ENCODE assay signal across 17 cellular contexts in genomic region chr12:46526231-46526630, GRCh38.
A peak's percentile ranks its signal among the peaks of the same experiment; 100 is the strongest.
DNase-seq lines count a peak whose midpoint lies in the region; ATAC-seq and TF ChIP-seq lines count a peak whose summit lies in the region.
"Had no signal": no experiment of that assay in that cellular context is flagged by ENCODE, and none has a peak within 500 bp of the region (broad histone marks: within the 10 kb centered on the region; RNA-seq: fewer than 3 reads in every experiment).

No MANE protein-coding gene starts in this region.

- H3K27ac Mint-ChIP-seq in HFFc6 (peak overlapping the region; percentile 96), nephron (peak overlapping the region; percentile 42 to 94 (median 85))
- H3K27ac Mint-ChIP-seq: CD4-positive, CD25-positive, alpha-beta regulatory T cell had no signal

- DNase-seq in HFFc6, result no peak
- DNase-seq in LHCN-M2 (ENCODE audit: low read depth), result peak; percentile 61
- no peak for DNase-seq in SKM-1 (lab: John Stamatoyannopoulos, UW; ENCODE audit: unreplicated experiment)
- no peak for DNase-seq in NCI-H82 treated with DMSO at 0.1 percent for 48 hours (lab: John Stamatoyannopoulos, UW; ENCODE audit: unreplicated experiment)
- DNase-seq: ACHN; BE2C; C1 segment of cervical spinal cord; CD4-positive, CD25-positive, alpha-beta regulatory T cell; CD8-positive, alpha-beta memory T cell; COR-L47; DMS 273 treated with DMSO at 0.1 percent for 48 hours; DMS53; DND-41; EL; GM23248 had no signal

- ATAC-seq in GM19455 (IDR thresholded peaks at IDR 0.05; ENCODE audit: unreplicated experiment), result no peak

- H3K27me3 Mint-ChIP-seq in HFFc6 (ENCODE audit: insufficient read depth) (no peaks in the 10 kb centered on the region; the same call in 1 of the 2 replicates), nephron (ENCODE audit: low read depth) (no peaks in the 10 kb centered on the region)

- H3K4me1 Mint-ChIP-seq in HFFc6 (ENCODE audit: low read depth), result peaks cover 50% of the 10 kb centered on the region
- H3K4me1 Mint-ChIP-seq in nephron, result peaks cover 63% of the 10 kb centered on the region

- H3K9me3 Mint-ChIP-seq in HFFc6 (peaks cover 9% of the 10 kb centered on the region), nephron (peaks cover 11% of the 10 kb centered on the region)
- H3K9me3 Mint-ChIP-seq: CD8-positive, alpha-beta memory T cell had no signal

- TF ChIP-seq CTCF in HFFc6 (IDR thresholded peaks at IDR 0.05) (no peak), nephron (IDR thresholded peaks at IDR 0.05; ENCODE audit: unreplicated experiment in 3 of 3) (no peak)

- H3K4me3 Mint-ChIP-seq in HFFc6, result no peak overlapping the region
- H3K4me3 Mint-ChIP-seq in nephron, result peak overlapping the region in 1 of 3 experiments; percentile 23
- H3K4me3 Mint-ChIP-seq: CD4-positive, CD25-positive, alpha-beta regulatory T cell; CD8-positive, alpha-beta memory T cell had no signal

- H3K36me3 Mint-ChIP-seq in HFFc6 (ENCODE audit: low read depth), result peaks cover 23% of the 10 kb centered on the region
- H3K36me3 Mint-ChIP-seq in nephron (ENCODE audit: low read depth), result no peaks in the 10 kb centered on the region
